Comparison of ENCODE assay signal across 9 cellular contexts in genomic region chr12:110345176-110345651, GRCh38. TPM values are rescaled to one million over a fixed set of nuclear protein-coding genes. Genes with fewer than 3 reads are reported as not detected.
DNase-seq lines count a peak whose midpoint lies in the region; ATAC-seq, FAIRE-seq and TF ChIP-seq lines count a peak whose summit lies in the region.
"Had no signal": no experiment of that assay in that cellular context is flagged by ENCODE, and none has a peak within 500 bp of the region (broad histone marks: within the 10 kb centered on the region; RNA-seq: fewer than 3 reads in every experiment).

No MANE protein-coding gene starts in this region.

- no peaks in the 10 kb centered on the region for H3K4me1 ChIP-seq in gastroesophageal sphincter

- no peak for TF ChIP-seq EP300 in gastroesophageal sphincter (IDR thresholded peaks at IDR 0.05)

- 71 to 80% methylated on average over 3 to 5 of the region's 11 CpGs for WGBS in gastroesophageal sphincter (ENCODE audit: low coverage in 1 of 2), 2 donors

- peaks cover 34% of the 10 kb centered on the region for H3K4me1 Mint-ChIP-seq in Calu3 (ENCODE audit: low read depth, unreplicated experiment)

- no peak overlapping the region for H3K27ac ChIP-seq in gastroesophageal sphincter

- DNase-seq in Calu3 (peak; percentile 94), NCI-H510A (lab: John Stamatoyannopoulos, UW) (peak; percentile 67), pons (ENCODE audit: low spot score) (peak; percentile 22), GM12891 (ENCODE audit: insufficient read length, low spot score) (no peak), GM10266 (ENCODE audit: extremely low spot score) (no peak)
- DNase-seq: activated CD8-positive, alpha-beta T cell treated with anti-CD3 and anti-CD28 coated beads for 36 hours had no signal

- H3K27me3 Mint-ChIP-seq in Calu3 (ENCODE audit: unreplicated experiment), result no peaks in the 10 kb centered on the region
- H3K27me3 Mint-ChIP-seq: activated CD8-positive, alpha-beta T cell treated with anti-CD3 and anti-CD28 coated beads for 36 hours had no signal

- no peak overlapping the region for H3K4me3 ChIP-seq in gastroesophageal sphincter

- H3K4me3 Mint-ChIP-seq in Calu3 (ENCODE audit: low read depth, unreplicated experiment), result peak overlapping the region; percentile 46
- H3K4me3 Mint-ChIP-seq: activated CD8-positive, alpha-beta T cell treated with anti-CD3 and anti-CD28 coated beads for 36 hours had no signal

- no peaks in the 10 kb centered on the region for H3K27me3 ChIP-seq in gastroesophageal sphincter

- TF ChIP-seq POLR2A in gastroesophageal sphincter (IDR thresholded peaks at IDR 0.05) (no peak), GM12891 (IDR thresholded peaks at IDR 0.05; ENCODE audit: low read depth, low read length) (no peak)

- peak overlapping the region; percentile 96 for H3K27ac Mint-ChIP-seq in Calu3 (ENCODE audit: unreplicated experiment)
- H3K27ac Mint-ChIP-seq: activated CD8-positive, alpha-beta T cell treated with anti-CD3 and anti-CD28 coated beads for 36 hours had no signal

- CTCF ChIA-PET in Calu3 (lab: Charles Lee), result interaction anchor here (0.5 to 1.2 kb wide), 4 partner anchors 56 to 1778 kb away, joined by 3 read pairs; no protein-coding TSS in a partner anchor

- peaks cover 98% of the 10 kb centered on the region for H3K36me3 Mint-ChIP-seq in Calu3 (ENCODE audit: insufficient read depth, unreplicated experiment)

- H3K9me3 Mint-ChIP-seq in Calu3 (ENCODE audit: low read depth, unreplicated experiment), result no peaks in the 10 kb centered on the region
- H3K9me3 Mint-ChIP-seq: activated CD8-positive, alpha-beta T cell treated with anti-CD3 and anti-CD28 coated beads for 36 hours had no signal

- no peaks in the 10 kb centered on the region for H3K9me3 ChIP-seq in gastroesophageal sphincter

- TF ChIP-seq CTCF in Calu3 (IDR thresholded peaks at IDR 0.05; ENCODE audit: unreplicated experiment) (no peak), gastroesophageal sphincter (IDR thresholded peaks at IDR 0.05) (no peak), GM10266 (IDR thresholded peaks at IDR 0.05; ENCODE audit: control insufficient read depth, insufficient read depth, low read depth, missing control alignments) (no peak)

- peaks cover 16 to 100% of the 10 kb centered on the region in 2 donors for H3K36me3 ChIP-seq in gastroesophageal sphincter

- FAIRE-seq in GM12891 (lab: Jason Lieb, UNC), result no peak

- ATAC-seq in gastroesophageal sphincter (peak; percentile 49), HG03565 (IDR thresholded peaks at IDR 0.05; ENCODE audit: unreplicated experiment) (no peak), GM18858 (IDR thresholded peaks at IDR 0.05; ENCODE audit: unreplicated experiment) (no peak)
- ATAC-seq: activated CD8-positive, alpha-beta T cell treated with anti-CD3 and anti-CD28 coated beads for 36 hours had no signal

- BruUV-seq in Calu3 (replicated peaks; lab: Mats Ljungman, UMichigan), result no TSS peak

- intact Hi-C loops in Calu3 (cut with micrococcal nuclease; ENCODE audit: unreplicated experiment), result loop anchor here (1.0 kb wide), 1 partner anchor 98 kb away; no protein-coding TSS in a partner anchor

TF ChIP-seq in GM12891, 5 proteins besides CTCF, POLR2A, EP300 and RAD21:
- TF ChIP-seq PAX5 (IDR thresholded peaks at IDR 0.05; ENCODE audit: insufficient read depth, low read length, severe bottlenecking) (no peak), SPI1 (IDR thresholded peaks at IDR 0.05; ENCODE audit: low read depth, low read length) (no peak), POU2F2 (IDR thresholded peaks at IDR 0.05; ENCODE audit: low read depth, low read length) (no peak), TAF1 (IDR thresholded peaks at IDR 0.05; ENCODE audit: low read depth, low read length) (no peak), POLR2AphosphoS5 (IDR thresholded peaks at IDR 0.05; ENCODE audit: low read depth, low read length) (no peak)

RNA-seq across cellular contexts. Expression of gene ANAPC7, which starts 58.3 kb away (rescaled TPM):
- total RNA-seq in Calu3 (2022), result 111 and 136 TPM in 2 replicates
- 10 to 100 TPM; 40.4 to 50.1 (median 46.2) TPM for total RNA-seq in gastroesophageal sphincter
- polyA plus RNA-seq in GM12891 (2012; ENCODE audit: low read depth, missing spikeins), result 26.8 TPM

Comparison
In these comparisons a context has a peak if more than half of its experiments do, and no peak if none do; other contexts are left out.
1. DNase-seq: peak in Calu3 (single experiment), NCI-H510A (single experiment) and pons (single experiment); none in GM12891 (single experiment) and GM10266 (single experiment).